Comparison of ENCODE assay signal across 10 cellular contexts in genomic region chr3:195440379-195440778, GRCh38. TPM values are rescaled to one million over a fixed set of nuclear protein-coding genes. Genes with fewer than 3 reads are reported as not detected.
DNase-seq lines count a peak whose midpoint lies in the region; ATAC-seq and TF ChIP-seq lines count a peak whose summit lies in the region.
"Had no signal": no experiment of that assay in that cellular context is flagged by ENCODE, and none has a peak within 500 bp of the region (broad histone marks: within the 10 kb centered on the region; RNA-seq: fewer than 3 reads in every experiment).

No MANE protein-coding gene starts in this region.

- H3K4me3 Mint-ChIP-seq in stimulated activated naive CD8-positive, alpha-beta T cell treated with anti-CD3 and anti-CD28 coated beads, Interleukin-15, Interleukin-2, amounts not matched to agents 100 ng/mL and 50 ng/mL, for 24 hours = peak overlapping the region; percentile 52
- H3K4me3 Mint-ChIP-seq in T-helper 17 cell (peak overlapping the region; percentile 33), type B pancreatic cell (peak overlapping the region; percentile 69)

- H3K27ac Mint-ChIP-seq in stimulated activated naive CD8-positive, alpha-beta T cell treated with anti-CD3 and anti-CD28 coated beads, Interleukin-15, Interleukin-2, amounts not matched to agents 100 ng/mL and 50 ng/mL, for 24 hours = no peak overlapping the region
- H3K27ac Mint-ChIP-seq in T-helper 17 cell (no peak overlapping the region), type B pancreatic cell (no peak overlapping the region)

- no peak overlapping the region for H3K4me3 ChIP-seq in hepatocyte

- peak overlapping the region; percentile 86 for H3K4me2 ChIP-seq in hepatocyte

- no peak overlapping the region for H2AFZ ChIP-seq in hepatocyte

- H4K20me1 ChIP-seq in hepatocyte (ENCODE audit: insufficient read depth, poor library complexity, severe bottlenecking) = peaks cover 28% of the 10 kb centered on the region

- no peaks in the 10 kb centered on the region for H3K9me3 Mint-ChIP-seq in stimulated activated naive CD8-positive, alpha-beta T cell treated with anti-CD3 and anti-CD28 coated beads, Interleukin-15, Interleukin-2, amounts not matched to agents 100 ng/mL and 50 ng/mL, for 24 hours
- no peaks in the 10 kb centered on the region for H3K9me3 Mint-ChIP-seq in type B pancreatic cell

- peaks cover 9% of the 10 kb centered on the region for H3K36me3 Mint-ChIP-seq in stimulated activated naive CD8-positive, alpha-beta T cell treated with anti-CD3 and anti-CD28 coated beads, Interleukin-15, Interleukin-2, amounts not matched to agents 100 ng/mL and 50 ng/mL, for 24 hours (ENCODE audit: low read depth)
- H3K36me3 Mint-ChIP-seq in T-helper 17 cell (ENCODE audit: low read depth) (no peaks in the 10 kb centered on the region), type B pancreatic cell (no peaks in the 10 kb centered on the region)

- 95% methylated on average over 1 of the region's 1 CpG for WGBS in hepatocyte (ENCODE audit: low lambda C conversion rate, missing lambda C conversion rate)

- peaks cover 66% of the 10 kb centered on the region for H3K79me2 ChIP-seq in hepatocyte

- H3K27ac ChIP-seq in hepatocyte (no peak overlapping the region), substantia nigra (ENCODE audit: low read depth, low read length, poor library complexity, severe bottlenecking) (no peak overlapping the region)

- no peak for ATAC-seq in stimulated activated naive CD8-positive, alpha-beta T cell treated with anti-CD3 and anti-CD28 coated beads, Interleukin-15, Interleukin-2, amounts not matched to agents 100 U/mL and 50 U/mL, for 24 hours
- no peak for ATAC-seq in T-helper 17 cell
- ATAC-seq: gastrocnemius medialis had no signal

- DNase-seq in stimulated activated naive CD8-positive, alpha-beta T cell treated with anti-CD3 and anti-CD28 coated beads, Interleukin-15, Interleukin-2, amounts not matched to agents 100 U/mL and 50 U/mL, for 24 hours = no peak
- DNase-seq in T-helper 17 cell = no peak
- DNase-seq in hepatocyte (ENCODE audit: low spot score) = no peak
- no peak for DNase-seq in type B pancreatic cell (ENCODE audit: extremely low spot score, unreplicated experiment)
- DNase-seq in stimulated activated naive CD4-positive, alpha-beta T cell (lab: John Stamatoyannopoulos, UW) = no peak
- no peak for DNase-seq in NCI-H82 (lab: John Stamatoyannopoulos, UW)
- no peak for DNase-seq in substantia nigra (lab: John Stamatoyannopoulos, UW)
- DNase-seq: gastrocnemius medialis, NCI-H1048 had no signal

- H3K27me3 Mint-ChIP-seq in stimulated activated naive CD8-positive, alpha-beta T cell treated with anti-CD3 and anti-CD28 coated beads, Interleukin-15, Interleukin-2, amounts not matched to agents 100 ng/mL and 50 ng/mL, for 24 hours = no peaks in the 10 kb centered on the region
- H3K27me3 Mint-ChIP-seq in T-helper 17 cell = no peaks in the 10 kb centered on the region
- no peaks in the 10 kb centered on the region for H3K27me3 Mint-ChIP-seq in type B pancreatic cell

- H3K27me3 ChIP-seq in hepatocyte = no peaks in the 10 kb centered on the region
- H3K27me3 ChIP-seq: gastrocnemius medialis had no signal

- H3K4me1 ChIP-seq in hepatocyte (ENCODE audit: insufficient read depth) = peaks cover 12% of the 10 kb centered on the region

- peaks cover 59% of the 10 kb centered on the region for H3K4me1 Mint-ChIP-seq in stimulated activated naive CD8-positive, alpha-beta T cell treated with anti-CD3 and anti-CD28 coated beads, Interleukin-15, Interleukin-2, amounts not matched to agents 100 ng/mL and 50 ng/mL, for 24 hours (ENCODE audit: low read depth)
- peaks cover 33% of the 10 kb centered on the region for H3K4me1 Mint-ChIP-seq in T-helper 17 cell
- H3K4me1 Mint-ChIP-seq in type B pancreatic cell (ENCODE audit: unreplicated experiment) = peaks cover 16% of the 10 kb centered on the region

- H3K9me3 ChIP-seq in T-helper 17 cell (ENCODE audit: control insufficient read depth, low read length, poor library complexity, severe bottlenecking) = no peaks in the 10 kb centered on the region
- H3K9me3 ChIP-seq in hepatocyte (ENCODE audit: low read depth) = no peaks in the 10 kb centered on the region
- H3K9me3 ChIP-seq: gastrocnemius medialis had no signal

- H3K9me2 ChIP-seq in hepatocyte (replicated peaks; ENCODE audit: insufficient read depth) = no peaks in the 10 kb centered on the region

- TF ChIP-seq CTCF in hepatocyte (IDR thresholded peaks at IDR 0.05; ENCODE audit: poor library complexity) = no peak
- TF ChIP-seq CTCF in type B pancreatic cell (conservative IDR thresholded peaks at IDR 0.05) = no peak

- no peaks in the 10 kb centered on the region for H3K36me3 ChIP-seq in hepatocyte (replicated peaks; ENCODE audit: insufficient read depth, low read depth)
- H3K36me3 ChIP-seq: gastrocnemius medialis had no signal

RNA-seq across cellular contexts. Expression of gene ACAP2, which starts 2.4 kb away (rescaled TPM):
- total RNA-seq in T-helper 17 cell (10 to 100 TPM; 78.6 to 85.8 TPM), hepatocyte (41.8 and 47.4 TPM in 2 replicates), type B pancreatic cell (ENCODE audit: low replicate concordance) (36.6 and 36.9 TPM in 2 replicates)
- polyA plus RNA-seq in hepatocyte = 27.0 and 39.2 TPM in 2 replicates
